ENCODE assay signal across 1 cellular context in the genomic region with DNA sequence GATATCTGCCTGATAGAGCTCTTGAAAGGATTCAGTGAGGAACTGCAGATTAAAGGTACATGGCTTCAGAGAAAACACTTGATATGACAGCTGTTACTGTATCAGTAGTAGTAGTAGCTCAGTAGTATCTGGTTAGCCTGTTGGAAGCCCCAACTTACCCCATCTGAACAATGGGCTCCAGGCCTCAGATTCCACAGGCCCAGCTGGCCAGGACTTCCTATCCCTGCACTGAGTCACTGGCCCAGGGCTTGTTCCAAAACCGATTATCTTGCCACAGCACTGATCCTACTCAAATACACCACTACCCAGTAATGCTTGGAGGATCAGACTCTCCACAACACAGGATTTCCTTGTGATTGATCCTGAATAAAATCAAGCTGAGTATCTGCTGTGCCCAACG.
TF ChIP-seq lines count a peak whose summit lies in the region.

No MANE protein-coding gene starts in this region.

TF ChIP-seq in K562, 482 proteins besides CTCF, POLR2A, EP300 and RAD21:
- TF ChIP-seq RBM25 (IDR thresholded peaks at IDR 0.05; ENCODE audit: low read depth, low read length, severe bottlenecking) (peak; percentile 88), KDM1A (IDR thresholded peaks at IDR 0.05) (0 out of 4 replicates have a peak, but pooled peaks of 1 of the 2 experiments have one; percentile 45), FOSL1 (tag; conservative IDR thresholded peaks at IDR 0.05) (0 out of 2 replicates have a peak, but pooled peaks have one; percentile 22), RNF2 (IDR thresholded peaks at IDR 0.05) (no peak), BCOR (IDR thresholded peaks at IDR 0.05) (peak; percentile 50; the same call in 1 of the 2 replicates)
- TF ChIP-seq, protein P1, sequence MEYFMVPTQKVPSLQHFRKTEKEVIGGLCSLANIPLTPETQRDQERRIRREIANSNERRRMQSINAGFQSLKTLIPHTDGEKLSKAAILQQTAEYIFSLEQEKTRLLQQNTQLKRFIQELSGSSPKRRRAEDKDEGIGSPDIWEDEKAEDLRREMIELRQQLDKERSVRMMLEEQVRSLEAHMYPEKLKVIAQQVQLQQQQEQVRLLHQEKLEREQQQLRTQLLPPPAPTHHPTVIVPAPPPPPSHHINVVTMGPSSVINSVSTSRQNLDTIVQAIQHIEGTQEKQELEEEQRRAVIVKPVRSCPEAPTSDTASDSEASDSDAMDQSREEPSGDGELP (CRISPR knock-in tag; IDR thresholded peaks at IDR 0.05; ENCODE audit: borderline replicate concordance): peak; percentile 33; the same call in 1 of the 2 replicates
